ENCODE assay signal across 1 cellular context in the genomic region with DNA sequence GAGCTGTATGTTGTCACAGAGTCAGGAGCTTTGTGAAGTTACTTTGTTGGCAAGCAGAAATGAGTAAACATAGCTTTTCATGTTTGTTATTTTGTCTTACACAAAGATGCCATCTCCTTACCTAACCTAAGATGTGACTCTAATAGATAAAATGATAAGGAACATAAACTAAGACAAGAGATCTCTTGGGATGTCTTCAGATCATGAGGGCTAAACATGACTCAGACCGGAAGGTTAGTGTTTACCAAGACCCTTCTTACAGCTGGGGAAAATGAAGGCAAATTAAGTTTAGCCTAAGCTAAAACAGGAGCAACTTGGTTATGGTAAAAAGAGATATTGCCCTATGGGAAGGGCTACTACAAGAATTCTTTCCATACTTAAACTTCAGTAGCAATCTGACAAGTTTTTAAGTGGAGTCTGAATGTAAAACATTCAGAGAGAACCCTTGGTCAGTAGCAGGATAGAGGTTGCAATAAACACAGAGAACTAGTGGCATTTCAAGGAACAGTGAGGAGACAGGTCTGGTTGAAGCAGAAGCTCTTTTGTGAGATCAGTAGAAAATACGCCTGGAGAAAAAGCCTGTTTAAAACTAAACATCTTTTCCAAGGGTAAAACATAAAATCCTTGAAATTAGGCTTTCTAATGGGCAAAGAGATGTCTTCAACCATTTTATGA.
TF ChIP-seq lines count a peak whose summit lies in the region.

No MANE protein-coding gene starts in this region.

TF ChIP-seq in SK-N-SH treated with all-trans-retinoic acid at 6 μM for 48 hours, 23 proteins besides CTCF, POLR2A, EP300 and RAD21 (continued from another document):
- TF ChIP-seq, protein P1, sequence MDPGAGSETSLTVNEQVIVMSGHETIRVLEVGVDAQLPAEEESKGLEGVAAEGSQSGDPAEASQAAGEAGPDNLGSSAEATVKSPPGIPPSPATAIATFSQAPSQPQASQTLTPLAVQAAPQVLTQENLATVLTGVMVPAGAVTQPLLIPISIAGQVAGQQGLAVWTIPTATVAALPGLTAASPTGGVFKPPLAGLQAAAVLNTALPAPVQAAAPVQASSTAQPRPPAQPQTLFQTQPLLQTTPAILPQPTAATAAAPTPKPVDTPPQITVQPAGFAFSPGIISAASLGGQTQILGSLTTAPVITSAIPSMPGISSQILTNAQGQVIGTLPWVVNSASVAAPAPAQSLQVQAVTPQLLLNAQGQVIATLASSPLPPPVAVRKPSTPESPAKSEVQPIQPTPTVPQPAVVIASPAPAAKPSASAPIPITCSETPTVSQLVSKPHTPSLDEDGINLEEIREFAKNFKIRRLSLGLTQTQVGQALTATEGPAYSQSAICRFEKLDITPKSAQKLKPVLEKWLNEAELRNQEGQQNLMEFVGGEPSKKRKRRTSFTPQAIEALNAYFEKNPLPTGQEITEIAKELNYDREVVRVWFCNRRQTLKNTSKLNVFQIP (CRISPR knock-in tag; IDR thresholded peaks at IDR 0.05; ENCODE audit: borderline replicate concordance, low read depth) = no peak
TF ChIP-seq in SK-N-SH treated with all-trans-retinoic acid at 6 μM for 48 hours: peak in this region for 0.
